Comparison of ENCODE assay signal across 39 cellular contexts in the genomic region with DNA sequence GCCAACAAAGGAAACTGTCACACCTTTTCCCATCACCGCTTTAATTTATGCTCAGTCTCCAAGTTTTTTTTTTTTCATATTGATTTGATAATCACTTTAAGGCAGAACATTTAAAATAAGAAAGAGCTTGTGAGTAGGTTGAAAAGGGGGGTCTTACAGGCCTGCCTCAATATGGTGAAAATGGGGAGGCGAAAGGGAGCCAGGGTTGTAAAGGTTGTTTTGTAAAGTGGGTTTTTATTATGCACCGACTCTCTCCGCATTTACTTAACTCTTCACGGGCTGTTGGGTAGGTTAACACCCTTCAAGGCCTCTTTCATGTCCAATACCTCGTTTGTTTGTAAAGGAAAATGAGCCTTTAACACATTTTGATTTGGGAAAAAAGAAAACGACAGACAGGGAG. TPM values are rescaled to one million over a fixed set of nuclear protein-coding genes. Genes with fewer than 3 reads are reported as not detected.
"Had no signal": no experiment of that assay in that cellular context is flagged by ENCODE, and none has a peak within 500 bp of the region (broad histone marks: within the 10 kb centered on the region; RNA-seq: fewer than 3 reads in every experiment).

No MANE protein-coding gene starts in this region.

- H3K4me3 Mint-ChIP-seq: activated B cell treated with CpG ODN at 0.5 μM for 24 hours; activated CD8-positive, alpha-beta T cell treated with anti-CD3 and anti-CD28 coated beads for 36 hours; activated naive CD4-positive, alpha-beta T cell treated with anti-CD3 and anti-CD28 coated beads for 36 hours; activated naive CD4-positive, alpha-beta T cell treated with anti-CD3 and anti-CD28 coated beads, Interleukin-2, amount 50 U/mL, for 24 hours; activated naive CD8-positive, alpha-beta T cell treated with anti-CD3 and anti-CD28 coated beads for 36 hours; activated naive CD8-positive, alpha-beta T cell treated with anti-CD3 and anti-CD28 coated beads, Interleukin-2, amount 50 U/mL, for 24 hours; activated T-cell treated with anti-CD3 and anti-CD28 coated beads, Interleukin-2, amount 50 U/mL, for 4 hours; activated T-helper 17 cell treated with anti-CD3 and anti-CD28 coated beads, Interleukin-2, amount 50 U/mL, for 72 hours; effector memory CD8-positive, alpha-beta T cell; T-cell; T-helper 1 cell treated with Interleukin-12 subunit alpha and Interleukin-12 subunit beta and Interleukin-4 antibody, amounts not matched to agents 30 μg/mL and 1 μg/mL, for 36 hours; T-helper 2 cell treated with Interferon-gamma antibody and Interleukin-4, amounts not matched to agents 5 μg/mL and 100 μg/mL, for 36 hours had no signal

- DNase-seq: activated B cell treated with CpG ODN at 0.5 μM for 24 hours; activated CD4-positive, alpha-beta T cell treated with anti-CD3 and anti-CD28 coated beads for 48 hours; activated CD4-positive, alpha-beta T cell treated with anti-CD3 and anti-CD28 coated beads, Interleukin-2, amount 50 U/mL, for 1 hour; activated CD4-positive, alpha-beta T cell treated with anti-CD3 and anti-CD28 coated beads, Interleukin-2, amount 50 U/mL, for 48 hours; activated CD8-positive, alpha-beta memory T cell treated with anti-CD3 and anti-CD28 coated beads for 24 hours; activated CD8-positive, alpha-beta T cell treated with anti-CD3 and anti-CD28 coated beads for 36 hours; activated effector memory CD4-positive, alpha-beta T cell treated with Interleukin-2 at 50 U/mL for 16 hours; activated gamma-delta T cell treated with Interleukin-2 at 50 U/mL for 16 hours; activated naive CD4-positive, alpha-beta T cell treated with anti-CD3 and anti-CD28 coated beads for 36 hours; activated naive CD8-positive, alpha-beta T cell treated with anti-CD3 and anti-CD28 coated beads for 36 hours; activated naive CD8-positive, alpha-beta T cell treated with anti-CD3 and anti-CD28 coated beads, Interleukin-2, amount 50 U/mL, for 24 hours; activated T-cell treated with anti-CD3 and anti-CD28 coated beads, Interleukin-2, amount 50 U/mL, for 4 hours; adrenal gland; amygdala; aorta; body of pancreas; caudate nucleus; cortex of kidney; dermis blood vessel endothelial cell; effector CD4-positive, alpha-beta T cell; effector memory CD8-positive, alpha-beta T cell; esophagus squamous epithelium; foreskin melanocyte; heart right ventricle; T-cell; T1000 had no signal

- H3K4me1 ChIP-seq: adrenal gland, body of pancreas, esophagus squamous epithelium, gastroesophageal sphincter, heart right ventricle had no signal

- H3K27ac ChIP-seq: adrenal gland, body of pancreas, epithelial cell of prostate, esophagus squamous epithelium, gastroesophageal sphincter, heart right ventricle had no signal

- H3K4me1 Mint-ChIP-seq: activated B cell treated with CpG ODN at 0.5 μM for 24 hours; activated naive CD4-positive, alpha-beta T cell treated with anti-CD3 and anti-CD28 coated beads, Interleukin-2, amount 50 U/mL, for 24 hours; activated naive CD8-positive, alpha-beta T cell treated with anti-CD3 and anti-CD28 coated beads for 36 hours; activated naive CD8-positive, alpha-beta T cell treated with anti-CD3 and anti-CD28 coated beads, Interleukin-2, amount 50 U/mL, for 24 hours; activated T-helper 17 cell treated with anti-CD3 and anti-CD28 coated beads, Interleukin-2, amount 50 U/mL, for 72 hours; T-cell had no signal

- H3K9me3 Mint-ChIP-seq: activated B cell treated with CpG ODN at 0.5 μM for 24 hours; activated naive CD4-positive, alpha-beta T cell treated with anti-CD3 and anti-CD28 coated beads for 36 hours; activated naive CD8-positive, alpha-beta T cell treated with anti-CD3 and anti-CD28 coated beads, Interleukin-2, amount 50 U/mL, for 24 hours had no signal

- H3K36me3 ChIP-seq: adrenal gland, esophagus squamous epithelium, gastroesophageal sphincter, heart right ventricle had no signal

- H3K4me3 ChIP-seq: adrenal gland, body of pancreas, esophagus squamous epithelium, gastroesophageal sphincter, heart right ventricle had no signal

- H3K36me3 Mint-ChIP-seq: T-cell had no signal

- ATAC-seq: activated CD4-positive, CD25-positive, alpha-beta regulatory T cell treated with anti-CD3 and anti-CD28 coated beads, Interleukin-2, amount 50 U/mL, for 24 hours; activated CD8-positive, alpha-beta T cell treated with anti-CD3 and anti-CD28 coated beads for 36 hours; activated naive CD8-positive, alpha-beta T cell treated with anti-CD3 and anti-CD28 coated beads, Interleukin-2, amount 50 U/mL, for 24 hours; activated T-cell treated with anti-CD3 and anti-CD28 coated beads, Interleukin-2, amount 50 U/mL, for 4 hours; activated T-helper 17 cell treated with anti-CD3 and anti-CD28 coated beads, Interleukin-2, amount 50 U/mL, for 72 hours; body of pancreas; effector memory CD8-positive, alpha-beta T cell; gastroesophageal sphincter; heart right ventricle; T-cell had no signal

- H3K27ac Mint-ChIP-seq: activated B cell treated with CpG ODN at 0.5 μM for 24 hours; activated CD8-positive, alpha-beta T cell treated with anti-CD3 and anti-CD28 coated beads for 36 hours; activated naive CD4-positive, alpha-beta T cell treated with anti-CD3 and anti-CD28 coated beads for 36 hours; activated naive CD4-positive, alpha-beta T cell treated with anti-CD3 and anti-CD28 coated beads, Interleukin-2, amount 50 U/mL, for 24 hours; activated naive CD8-positive, alpha-beta T cell treated with anti-CD3 and anti-CD28 coated beads for 36 hours; activated naive CD8-positive, alpha-beta T cell treated with anti-CD3 and anti-CD28 coated beads, Interleukin-2, amount 50 U/mL, for 24 hours; activated T-helper 17 cell treated with anti-CD3 and anti-CD28 coated beads, Interleukin-2, amount 50 U/mL, for 72 hours; effector memory CD8-positive, alpha-beta T cell; T-cell; T-helper 1 cell treated with Interleukin-12 subunit alpha and Interleukin-12 subunit beta and Interleukin-4 antibody, amounts not matched to agents 30 μg/mL and 1 μg/mL, for 36 hours; T-helper 2 cell treated with Interferon-gamma antibody and Interleukin-4, amounts not matched to agents 5 μg/mL and 100 μg/mL, for 36 hours had no signal

- H3K27me3 ChIP-seq: body of pancreas had no signal

- H3K9me3 ChIP-seq: adrenal gland, body of pancreas, esophagus squamous epithelium, gastroesophageal sphincter, heart right ventricle had no signal

RNA-seq across cellular contexts. Expression of a gene that starts 4.7 kb away (rescaled TPM):
- total RNA-seq: activated B cell treated with CpG ODN at 0.5 μM for 24 hours; activated CD8-positive, alpha-beta T cell treated with anti-CD3 and anti-CD28 coated beads for 36 hours; activated naive CD4-positive, alpha-beta T cell treated with anti-CD3 and anti-CD28 coated beads for 36 hours; activated naive CD8-positive, alpha-beta T cell treated with anti-CD3 and anti-CD28 coated beads for 36 hours; activated T-cell treated with anti-CD3 and anti-CD28 coated beads, Interleukin-2, amount 50 U/mL, for 4 hours; activated T-helper 17 cell treated with anti-CD3 and anti-CD28 coated beads, Interleukin-2, amount 50 U/mL, for 72 hours; adrenal gland; aorta; body of pancreas; chondrocyte; dermis blood vessel endothelial cell; endothelial cell of umbilical vein; esophagus squamous epithelium; fibroblast of lung; fibroblast of villous mesenchyme; gastroesophageal sphincter; glomerular endothelial cell; heart right ventricle; T-cell had no signal
- polyA plus RNA-seq: adrenal gland, aorta, endothelial cell of umbilical vein, esophagus, fibroblast of lung, heart right ventricle had no signal
